ENCODE assay signal across 14 cellular contexts in the genomic region with DNA sequence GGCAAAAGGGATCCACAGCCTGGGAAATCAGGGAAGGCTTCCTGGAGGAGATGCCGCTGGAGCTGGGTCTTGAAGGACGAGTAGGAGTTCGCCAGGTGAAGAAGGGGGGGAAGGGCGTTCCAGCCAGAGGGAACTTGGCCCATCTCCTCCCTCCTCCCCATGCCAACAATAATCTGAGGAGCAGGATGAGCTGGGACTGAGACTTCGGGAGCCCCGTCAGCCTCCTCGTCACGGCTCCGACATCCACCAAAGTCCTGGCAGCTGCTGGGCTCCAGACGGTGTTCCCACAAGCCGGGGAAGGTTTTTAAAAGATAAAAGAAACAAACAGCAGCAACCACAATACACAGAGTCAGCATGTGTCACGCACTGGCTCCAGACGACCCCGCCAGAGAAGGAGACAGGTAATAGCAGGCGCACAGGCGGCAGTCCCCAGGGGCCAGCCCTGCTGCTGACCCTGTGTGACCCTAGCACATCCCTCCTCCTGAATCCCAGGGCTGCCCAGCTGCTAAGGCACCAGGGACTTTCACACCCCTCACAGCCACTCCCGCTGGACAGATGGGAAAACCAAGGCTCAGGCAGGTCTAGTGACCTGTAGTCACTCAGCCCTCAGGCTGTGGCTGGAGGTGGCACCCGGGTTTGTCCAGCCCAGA. TPM values are rescaled to one million over a fixed set of nuclear protein-coding genes. Genes with fewer than 3 reads are reported as not detected.
DNase-seq lines count a peak whose midpoint lies in the region; ATAC-seq and TF ChIP-seq lines count a peak whose summit lies in the region.
"Had no signal": no experiment of that assay in that cellular context is flagged by ENCODE, and none has a peak within 500 bp of the region (broad histone marks: within the 10 kb centered on the region; RNA-seq: fewer than 3 reads in every experiment).

No MANE protein-coding gene starts in this region.

- TF ChIP-seq EP300 in sigmoid colon (IDR thresholded peaks at IDR 0.05) = no peak

- H3K4me1 ChIP-seq in sigmoid colon = peaks cover 0 to 26% (median 17%) of the 10 kb centered on the region in 4 donors
- H3K4me1 ChIP-seq: left ventricle myocardium inferior, prostate gland had no signal

- TF ChIP-seq CTCF in fibroblast of pulmonary artery (IDR thresholded peaks at IDR 0.05; ENCODE audit: low read length, missing control alignments) = no peak
- no peak for TF ChIP-seq CTCF in sigmoid colon (IDR thresholded peaks at IDR 0.05)

- H3K27ac ChIP-seq in sigmoid colon = peak overlapping the region in 3 of 4 donors; percentile 52 to 68 (median 67)
- H3K27ac ChIP-seq: left ventricle myocardium inferior, tibial artery had no signal

- ATAC-seq in HG03280 (IDR thresholded peaks at IDR 0.05; ENCODE audit: unreplicated experiment) (no peak), GM18858 (IDR thresholded peaks at IDR 0.05; ENCODE audit: unreplicated experiment) (no peak)

- intact Hi-C loops in sigmoid colon (cut with DNase I) = no loop called here

- 88 to 89% methylated on average over 18 of the region's 18 CpGs for WGBS in sigmoid colon, 2 donors

- H3K9me3 Mint-ChIP-seq in activated naive CD8-positive, alpha-beta T cell treated with anti-CD3 and anti-CD28 coated beads for 36 hours = no peaks in the 10 kb centered on the region

- H3K36me3 Mint-ChIP-seq in activated naive CD8-positive, alpha-beta T cell treated with anti-CD3 and anti-CD28 coated beads for 36 hours = peaks cover 4% of the 10 kb centered on the region

- no peaks in the 10 kb centered on the region for H3K27me3 ChIP-seq in sigmoid colon
- H3K27me3 ChIP-seq: tibial artery had no signal

- H3K36me3 ChIP-seq in sigmoid colon = peaks cover 0 to 86% (median 64%) of the 10 kb centered on the region in 4 donors

- peak; percentile 88 for DNase-seq in H4 (ENCODE audit: low spot score)
- DNase-seq in SW480 (ENCODE audit: low spot score) = peak; percentile 9
- DNase-seq in fibroblast of pulmonary artery (ENCODE audit: low read depth) = peak; percentile 46
- peak; percentile 53 for DNase-seq in sigmoid colon
- DNase-seq in activated naive CD8-positive, alpha-beta T cell treated with anti-CD3 and anti-CD28 coated beads for 36 hours = no peak
- DNase-seq in GOT3 (lab: John Stamatoyannopoulos, UW) = no peak
- DNase-seq: activated CD4-positive, CD25-positive, alpha-beta regulatory T cell; cerebellar nuclear complex; DMS153; left ventricle myocardium inferior had no signal

- H3K27me3 Mint-ChIP-seq in activated naive CD8-positive, alpha-beta T cell treated with anti-CD3 and anti-CD28 coated beads for 36 hours = no peaks in the 10 kb centered on the region

- no peak overlapping the region for H3K4me3 ChIP-seq in fibroblast of pulmonary artery (replicated peaks; ENCODE audit: low read depth, low read length)
- no peak overlapping the region for H3K4me3 ChIP-seq in sigmoid colon
- H3K4me3 ChIP-seq: left ventricle myocardium inferior, prostate gland, tibial artery had no signal

- no peak overlapping the region for H3K4me3 Mint-ChIP-seq in activated naive CD8-positive, alpha-beta T cell treated with anti-CD3 and anti-CD28 coated beads for 36 hours

- H3K4me1 Mint-ChIP-seq in activated naive CD8-positive, alpha-beta T cell treated with anti-CD3 and anti-CD28 coated beads for 36 hours = no peaks in the 10 kb centered on the region

- H3K9me3 ChIP-seq in sigmoid colon = no peaks in the 10 kb centered on the region
- H3K9me3 ChIP-seq: left ventricle myocardium inferior, prostate gland, tibial artery had no signal

- no peak overlapping the region for H3K27ac Mint-ChIP-seq in activated naive CD8-positive, alpha-beta T cell treated with anti-CD3 and anti-CD28 coated beads for 36 hours

- TF ChIP-seq POLR2A in sigmoid colon (IDR thresholded peaks at IDR 0.05) = no peak

RNA-seq across cellular contexts. Expression of a gene that starts 37.3 kb away (rescaled TPM):
- total RNA-seq in H4 (2014; rRNA removed; shearing (Covaris generic)) = 32.1 and 34.6 TPM in 2 replicates
- 10 to 100 TPM; 23.2 to 28.5 (median 26.8) TPM for total RNA-seq in sigmoid colon
- polyA plus RNA-seq in sigmoid colon = 10 to 100 TPM; 10.8 to 27.8 (median 22.2) TPM
- 100 to 1,000 TPM; 156 to 164 TPM for total RNA-seq in activated naive CD8-positive, alpha-beta T cell treated with anti-CD3 and anti-CD28 coated beads for 36 hours

RNA-seq across cellular contexts. Expression of a gene that starts 39.7 kb away (rescaled TPM):
- 76.7 and 97.2 TPM in 2 replicates for total RNA-seq in H4 (2014; rRNA removed; shearing (Covaris generic))
- total RNA-seq in sigmoid colon = 10 to 100 TPM; 25.7 to 56.5 (median 30.7) TPM
- 10 to 100 TPM; 14.4 to 34.1 (median 26.4) TPM for polyA plus RNA-seq in sigmoid colon
- 10 to 100 TPM; 28.0 to 28.6 TPM for total RNA-seq in activated naive CD8-positive, alpha-beta T cell treated with anti-CD3 and anti-CD28 coated beads for 36 hours

Comparison
In these comparisons a context has a peak if more than half of its experiments do, and no peak if none do; other contexts are left out.
1. DNase-seq: peak in H4 (single experiment), SW480 (single experiment), fibroblast of pulmonary artery (single experiment) and sigmoid colon (single experiment); none in activated naive CD8-positive, alpha-beta T cell treated with anti-CD3 and anti-CD28 coated beads for 36 hours (single experiment) and GOT3 (single experiment).